In genomic region chr6:4873928-4874327, GRCh38 we compare ENCODE assay signal across 21 cellular contexts.
A peak's percentile ranks its signal among the peaks of the same experiment; 100 is the strongest.
DNase-seq lines count a peak whose midpoint lies in the region; ATAC-seq, FAIRE-seq and TF ChIP-seq lines count a peak whose summit lies in the region.
"Had no signal": no experiment of that assay in that cellular context is flagged by ENCODE, and none has a peak within 500 bp of the region (broad histone marks: within the 10 kb centered on the region; RNA-seq: fewer than 3 reads in every experiment).

No MANE protein-coding gene starts in this region.

- H2BK15ac ChIP-seq in neuronal stem cell (ENCODE audit: low read length): no peak overlapping the region

- H3K9me3 Mint-ChIP-seq in central memory CD8-positive, alpha-beta T cell: peaks cover 6% of the 10 kb centered on the region
- H3K9me3 Mint-ChIP-seq: GM23338, H9 had no signal

- H2AFZ ChIP-seq in keratinocyte (ENCODE audit: control insufficient read depth, low read length) (no peak overlapping the region), neuronal stem cell (ENCODE audit: low read length) (no peak overlapping the region)
- H2AFZ ChIP-seq: GM23338 had no signal

- no peaks in the 10 kb centered on the region for H3K36me3 ChIP-seq in keratinocyte (ENCODE audit: control insufficient read depth in 2 of 2, extremely low read depth in 1 of 2, insufficient read depth in 2 of 2, low read length in 2 of 2)
- H3K36me3 ChIP-seq in neuronal stem cell (replicated peaks in 1 of 2; ENCODE audit: control insufficient read depth in 2 of 2, insufficient read depth in 2 of 2, low read length in 2 of 2): no peaks in the 10 kb centered on the region
- H3K36me3 ChIP-seq in colonic mucosa: no peaks in the 10 kb centered on the region

- no peak overlapping the region for H3K4me3 Mint-ChIP-seq in central memory CD8-positive, alpha-beta T cell
- H3K4me3 Mint-ChIP-seq: B cell; CD8-positive, alpha-beta T cell; GM23338; H9 had no signal

- peaks cover 3% of the 10 kb centered on the region for H3K79me1 ChIP-seq in neuronal stem cell (ENCODE audit: low read depth, low read length)

- H3K4me1 ChIP-seq in keratinocyte (ENCODE audit: control insufficient read depth, extremely low read depth, insufficient read depth, low read length) (peaks cover 2% of the 10 kb centered on the region), neuronal stem cell (ENCODE audit: control insufficient read depth in 2 of 2, insufficient read depth in 1 of 2, low read depth in 1 of 2, low read length in 2 of 2) (no peaks in the 10 kb centered on the region), colonic mucosa (no peaks in the 10 kb centered on the region)

- ATAC-seq in central memory CD8-positive, alpha-beta T cell (replicated peaks; ENCODE audit: extremely low read depth, poor library complexity, severe bottlenecking): peak; percentile 52
- ATAC-seq: CD8-positive, alpha-beta T cell; GM12878 had no signal

- no peaks in the 10 kb centered on the region for H3K36me3 Mint-ChIP-seq in central memory CD8-positive, alpha-beta T cell (ENCODE audit: insufficient read depth)
- H3K36me3 Mint-ChIP-seq: CD8-positive, alpha-beta T cell had no signal

- DNase-seq in GM19239 (ENCODE audit: insufficient read length, low spot score) (no peak), keratinocyte (ENCODE audit: low read depth, low spot score) (no peak), neuronal stem cell (ENCODE audit: low spot score) (no peak), colonic mucosa (no peak), COLO668 (lab: John Stamatoyannopoulos, UW; ENCODE audit: unreplicated experiment) (no peak), NCI-H187 treated with DMSO at 0.1 percent for 48 hours (lab: John Stamatoyannopoulos, UW) (no peak), iPS-NIHi7 (ENCODE audit: extremely low spot score) (no peak)
- no peak for DNase-seq in central memory CD8-positive, alpha-beta T cell (ENCODE audit: low spot score in 2 of 2)
- DNase-seq: 8988T; CD8-positive, alpha-beta T cell; COR-L47; DMS 273 treated with DMSO at 0.1 percent for 48 hours; DMS53; DND-41; EL; H9; IMR-90 had no signal

- H3K27ac Mint-ChIP-seq in central memory CD8-positive, alpha-beta T cell (ENCODE audit: low read depth): no peak overlapping the region
- H3K27ac Mint-ChIP-seq: B cell; CD8-positive, alpha-beta T cell; GM23338 had no signal

- H2BK12ac ChIP-seq in neuronal stem cell (ENCODE audit: low read length): no peak overlapping the region

- peaks cover 98% of the 10 kb centered on the region for H3K79me2 ChIP-seq in keratinocyte (ENCODE audit: control insufficient read depth, insufficient read depth, low read length)

- no peak overlapping the region for H2AK5ac ChIP-seq in neuronal stem cell (ENCODE audit: low read depth, low read length)

- no peak for TF ChIP-seq CTCF in keratinocyte (optimal IDR thresholded peaks at IDR 0.05 in 1 of 3, IDR thresholded peaks at IDR 0.05 in 1 of 3, conservative IDR thresholded peaks at IDR 0.05 in 1 of 3; ENCODE audit: extremely low read depth in 1 of 3, insufficient read depth in 2 of 3, low read length in 3 of 3)
- TF ChIP-seq CTCF in colonic mucosa (IDR thresholded peaks at IDR 0.05): no peak

- H3K9ac ChIP-seq in keratinocyte (ENCODE audit: control insufficient read depth, extremely low read depth, insufficient read depth, low read length) (no peak overlapping the region), neuronal stem cell (ENCODE audit: low read depth, low read length, poor library complexity) (no peak overlapping the region), colonic mucosa (ENCODE audit: low read depth in 2 of 2, low read length in 2 of 2) (no peak overlapping the region)
- H3K9ac ChIP-seq: BLaER1 treated with 17β-estradiol and CSF1 and Interleukin-3, amounts not matched to agents 10 nM and 100 nM had no signal

- WGBS in neuronal stem cell (ENCODE audit: extremely low coverage in 2 of 2, insufficient read length in 2 of 2, insufficient replicate concordance in 1 of 2), 2 donors: no CpG with 5 or more reads among the region's 6 CpGs

- no peak overlapping the region for H3K4me2 ChIP-seq in keratinocyte (ENCODE audit: control insufficient read depth, extremely low read depth, insufficient read depth, low read depth, low read length)
- H3K4me2 ChIP-seq in neuronal stem cell (ENCODE audit: insufficient read depth, low read length, poor library complexity, severe bottlenecking): no peak overlapping the region
- H3K4me2 ChIP-seq: BLaER1 treated with 17β-estradiol and CSF1 and Interleukin-3, amounts not matched to agents 10 nM and 100 nM; GM23338 had no signal

- no peaks in the 10 kb centered on the region for H3K9me3 ChIP-seq in keratinocyte (ENCODE audit: control insufficient read depth, low read depth, low read length)
- H3K9me3 ChIP-seq in neuronal stem cell (replicated peaks in 1 of 2; ENCODE audit: control insufficient read depth in 2 of 2, insufficient read depth in 1 of 2, low read depth in 1 of 2, low read length in 2 of 2): no peaks in the 10 kb centered on the region
- H3K9me3 ChIP-seq in colonic mucosa: no peaks in the 10 kb centered on the region

- H3K27me3 ChIP-seq in keratinocyte (ENCODE audit: control insufficient read depth, extremely low read depth, insufficient read depth, low read length): no peaks in the 10 kb centered on the region
- H3K27me3 ChIP-seq in neuronal stem cell (ENCODE audit: control insufficient read depth in 3 of 3, insufficient read depth in 3 of 3, low read depth in 1 of 3, low read length in 3 of 3): no peaks in the 10 kb centered on the region
- H3K27me3 ChIP-seq in colonic mucosa: no peaks in the 10 kb centered on the region
- H3K27me3 ChIP-seq: BLaER1 treated with 17β-estradiol and CSF1 and Interleukin-3, amounts not matched to agents 10 nM and 100 nM had no signal

- no peak overlapping the region for H2BK5ac ChIP-seq in neuronal stem cell (ENCODE audit: low read length)

- no peak overlapping the region for H2BK120ac ChIP-seq in neuronal stem cell (ENCODE audit: low read depth, low read length)

- H4K20me1 ChIP-seq in keratinocyte (ENCODE audit: control insufficient read depth, extremely low read depth, insufficient read depth, low read length): peaks cover 42% of the 10 kb centered on the region

- H3K4me1 Mint-ChIP-seq in central memory CD8-positive, alpha-beta T cell: peaks cover 51% of the 10 kb centered on the region

- H4K91ac ChIP-seq in neuronal stem cell (ENCODE audit: low read depth, low read length, poor library complexity): no peak overlapping the region

- intact Hi-C loops in colonic mucosa (cut with DNase I): no loop called here

- no peak overlapping the region for H3K4me3 ChIP-seq in keratinocyte (ENCODE audit: control insufficient read depth in 2 of 3, extremely low read depth in 1 of 3, insufficient read depth in 2 of 3, low read depth in 1 of 3, low read length in 3 of 3)
- no peak overlapping the region for H3K4me3 ChIP-seq in neuronal stem cell (ENCODE audit: low read length in 2 of 2)
- H3K4me3 ChIP-seq in colonic mucosa: no peak overlapping the region
- H3K4me3 ChIP-seq: BLaER1 treated with 17β-estradiol and CSF1 and Interleukin-3, amounts not matched to agents 10 nM and 100 nM; GM12878; GM23338 had no signal

- no peaks in the 10 kb centered on the region for H3K27me3 Mint-ChIP-seq in central memory CD8-positive, alpha-beta T cell
- H3K27me3 Mint-ChIP-seq: B cell had no signal

- no peak overlapping the region for H4K8ac ChIP-seq in neuronal stem cell (ENCODE audit: low read depth, low read length)

- no peak overlapping the region for H3K4ac ChIP-seq in neuronal stem cell (ENCODE audit: low read length)

- peak; percentile 14 for FAIRE-seq in GM19239 (lab: Jason Lieb, UNC)
- FAIRE-seq in keratinocyte (lab: Jason Lieb, UNC): peak; percentile 56
- FAIRE-seq: GM12878 had no signal

- H3K27ac ChIP-seq in keratinocyte (ENCODE audit: control insufficient read depth, insufficient read depth, low read length) (no peak overlapping the region), neuronal stem cell (replicated peaks; ENCODE audit: low read length) (no peak overlapping the region), colonic mucosa (no peak overlapping the region)
- H3K27ac ChIP-seq: BLaER1 treated with 17β-estradiol and CSF1 and Interleukin-3, amounts not matched to agents 10 nM and 100 nM had no signal

- peak overlapping the region; percentile 75 for H3K14ac ChIP-seq in neuronal stem cell (ENCODE audit: low read length)

- H3K23ac ChIP-seq in neuronal stem cell (ENCODE audit: low read depth, low read length, poor library complexity): no peak overlapping the region

- dilution Hi-C loops in keratinocyte (cut with MboI; ENCODE audit: extremely low pct_ligation_motif_present, low sequenced_read_pairs): no loop called here

- H3K18ac ChIP-seq in neuronal stem cell (ENCODE audit: low read length): no peak overlapping the region

- peaks cover 6% of the 10 kb centered on the region for H3K9me1 ChIP-seq in keratinocyte (ENCODE audit: control insufficient read depth, extremely low read depth, insufficient read depth, low read length)
